19 cellular contexts compared by ENCODE assay signal in genomic region chr2:155583674-155584195, GRCh38.
DNase-seq lines count a peak whose midpoint lies in the region; ATAC-seq, FAIRE-seq and TF ChIP-seq lines count a peak whose summit lies in the region.
"Had no signal": no experiment of that assay in that cellular context is flagged by ENCODE, and none has a peak within 500 bp of the region (broad histone marks: within the 10 kb centered on the region; RNA-seq: fewer than 3 reads in every experiment).

No MANE protein-coding gene starts in this region.

- no peak for DNase-seq in HepG2 (ENCODE audit: low spot score)
- DNase-seq in right lobe of liver: no peak
- DNase-seq in central memory CD8-positive, alpha-beta T cell (ENCODE audit: low spot score in 2 of 2): no peak
- DNase-seq in AG08395 (ENCODE audit: low spot score): no peak
- DNase-seq in hippocampal formation (lab: John Stamatoyannopoulos, UW): no peak
- no peak for DNase-seq in osteoblast (ENCODE audit: insufficient read length, low spot score, missing footprints)
- DNase-seq: 8988T; ACHN; C1 segment of cervical spinal cord; CD4-positive, alpha-beta T cell; DMS153; DMS79 treated with DMSO at 0.1 percent for 48 hours; EL had no signal

- 0% methylated on average over 1 of the region's 2 CpGs for WGBS in HepG2 (ENCODE audit: low lambda C conversion rate)
- no CpG with 5 or more reads among the region's 2 CpGs for WGBS in right lobe of liver (ENCODE audit: insufficient coverage, low coverage, low lambda C conversion rate, missing lambda C conversion rate)

- H2AFZ ChIP-seq in HepG2 (ENCODE audit: low read length) (no peak overlapping the region), osteoblast (ENCODE audit: low read length) (no peak overlapping the region)

- FAIRE-seq in HepG2 (lab: Jason Lieb, UNC): no peak
- FAIRE-seq: G401.6, GM12892, H1 had no signal

- POLR2A ChIA-PET in HepG2 (lab: Yijun Ruan, JAX): no interaction called here

- CTCF ChIA-PET in HepG2 (lab: Yijun Ruan, JAX; ENCODE audit: low intra/inter-chr PET ratio, low total read pairs): no interaction called here

- H3K4me3 ChIP-seq in HepG2 (replicated peaks in 1 of 3; ENCODE audit: insufficient read depth in 1 of 3, low read depth in 2 of 3, low read length in 3 of 3) (no peak overlapping the region), right lobe of liver (no peak overlapping the region), osteoblast (ENCODE audit: insufficient read depth, low read length) (no peak overlapping the region)
- H3K4me3 ChIP-seq: HAP-1 had no signal

- no peak overlapping the region for H3K9ac ChIP-seq in HepG2 (ENCODE audit: insufficient read depth, low read depth, low read length)

- no peaks in the 10 kb centered on the region for H3K79me2 ChIP-seq in HepG2 (ENCODE audit: insufficient read depth, low read length)
- H3K79me2 ChIP-seq in osteoblast (ENCODE audit: insufficient read depth, low read length): no peaks in the 10 kb centered on the region

- TF ChIP-seq EP300 in HepG2 (IDR thresholded peaks at IDR 0.05; ENCODE audit: low read depth in 2 of 2, low read length in 2 of 2): no peak
- TF ChIP-seq EP300 in HepG2 (CRISPR knock-in tag; IDR thresholded peaks at IDR 0.05; ENCODE audit: borderline replicate concordance): no peak

- TF ChIP-seq CTCF in HepG2 (CRISPR knock-in tag; IDR thresholded peaks at IDR 0.05): no peak
- TF ChIP-seq CTCF in right lobe of liver (IDR thresholded peaks at IDR 0.05): no peak
- no peak for TF ChIP-seq CTCF in osteoblast (IDR thresholded peaks at IDR 0.05; ENCODE audit: extremely low read depth, low read depth, low read length)

- H3K27ac ChIP-seq in HepG2 (ENCODE audit: extremely low read length, insufficient read depth, low read length): no peak overlapping the region
- no peak overlapping the region for H3K27ac ChIP-seq in right lobe of liver
- no peak overlapping the region for H3K27ac ChIP-seq in osteoblast (ENCODE audit: low read depth, low read length)

- H3K27me3 Mint-ChIP-seq in central memory CD8-positive, alpha-beta T cell: no peaks in the 10 kb centered on the region
- H3K27me3 Mint-ChIP-seq in stimulated activated memory B cell treated with anti-CD40 and anti-IgM and Interleukin-4, amounts not matched to agents 10 μg/mL and 1 μg/mL and 100 μg/mL, for 72 hours: no peaks in the 10 kb centered on the region
- H3K27me3 Mint-ChIP-seq: B cell; CD4-positive, alpha-beta T cell had no signal

- H3K4me1 Mint-ChIP-seq in central memory CD8-positive, alpha-beta T cell: no peaks in the 10 kb centered on the region
- H3K4me1 Mint-ChIP-seq in stimulated activated memory B cell treated with anti-CD40 and anti-IgM and Interleukin-4, amounts not matched to agents 10 μg/mL and 1 μg/mL and 100 μg/mL, for 72 hours: no peaks in the 10 kb centered on the region
- H3K4me1 Mint-ChIP-seq: B cell had no signal

- BruUV-seq in HepG2 (replicated peaks; lab: Mats Ljungman, UMichigan): no TSS peak

- in situ Hi-C loops in HepG2 (cut with HindIII; ENCODE audit: extremely low pct_ligation_motif_present, low pct_unique_long_range_greater_than_20kb): no loop called here

- peaks cover 9% of the 10 kb centered on the region for H3K9me3 Mint-ChIP-seq in central memory CD8-positive, alpha-beta T cell
- H3K9me3 Mint-ChIP-seq in stimulated activated memory B cell treated with anti-CD40 and anti-IgM and Interleukin-4, amounts not matched to agents 10 μg/mL and 1 μg/mL and 100 μg/mL, for 72 hours: peaks cover 3% of the 10 kb centered on the region
- H3K9me3 Mint-ChIP-seq: CD4-positive, alpha-beta T cell had no signal

- H3K4me1 ChIP-seq in HepG2 (ENCODE audit: insufficient read depth, low read length): no peaks in the 10 kb centered on the region
- no peaks in the 10 kb centered on the region for H3K4me1 ChIP-seq in right lobe of liver
- no peaks in the 10 kb centered on the region for H3K4me1 ChIP-seq in osteoblast (ENCODE audit: insufficient read depth, low read length)

- intact Hi-C loops in HepG2 (cut with micrococcal nuclease; ENCODE audit: unreplicated experiment) (no loop called here), right lobe of liver (cut with DNase I) (no loop called here)

- TF ChIP-seq POLR2A in HepG2 (IDR thresholded peaks at IDR 0.05; ENCODE audit: insufficient read depth in 1 of 2, low read depth in 2 of 2, low read length in 2 of 2) (no peak), right lobe of liver (IDR thresholded peaks at IDR 0.05) (no peak)

- H3K27me3 ChIP-seq in HepG2 (ENCODE audit: control insufficient read depth in 1 of 2, insufficient read depth in 2 of 2, low read length in 2 of 2) (no peaks in the 10 kb centered on the region), right lobe of liver (no peaks in the 10 kb centered on the region), osteoblast (ENCODE audit: insufficient read depth, low read length) (no peaks in the 10 kb centered on the region)

- H3K27ac Mint-ChIP-seq in central memory CD8-positive, alpha-beta T cell (ENCODE audit: low read depth): no peak overlapping the region
- H3K27ac Mint-ChIP-seq in stimulated activated memory B cell treated with anti-CD40 and anti-IgM and Interleukin-4, amounts not matched to agents 10 μg/mL and 1 μg/mL and 100 μg/mL, for 72 hours: no peak overlapping the region
- H3K27ac Mint-ChIP-seq: B cell; CD4-positive, alpha-beta T cell had no signal

- H3K9me3 ChIP-seq in HepG2 (ENCODE audit: low read length): peaks cover 69% of the 10 kb centered on the region
- no peaks in the 10 kb centered on the region for H3K9me3 ChIP-seq in right lobe of liver
- peaks cover 2% of the 10 kb centered on the region for H3K9me3 ChIP-seq in osteoblast (ENCODE audit: low read depth, low read length)
- H3K9me3 ChIP-seq: HAP-1 had no signal

- no peak for TF ChIP-seq RAD21 in HepG2 (CRISPR knock-in tag; IDR thresholded peaks at IDR 0.05)

- ATAC-seq in HepG2 (peak; percentile 80), right lobe of liver (no peak)
- peak; percentile 10 for ATAC-seq in central memory CD8-positive, alpha-beta T cell (replicated peaks; ENCODE audit: extremely low read depth, poor library complexity, severe bottlenecking)
- peak; percentile 36 for ATAC-seq in stimulated activated memory B cell treated with anti-CD40 and anti-IgM and Interleukin-4, amounts not matched to agents 10 μg/mL and 1 μg/mL and 100 μg/mL, for 72 hours

- H3K4me3 Mint-ChIP-seq in central memory CD8-positive, alpha-beta T cell: no peak overlapping the region
- no peak overlapping the region for H3K4me3 Mint-ChIP-seq in stimulated activated memory B cell treated with anti-CD40 and anti-IgM and Interleukin-4, amounts not matched to agents 10 μg/mL and 1 μg/mL and 100 μg/mL, for 72 hours
- H3K4me3 Mint-ChIP-seq: B cell; CD4-positive, alpha-beta T cell had no signal

- H4K20me1 ChIP-seq in HepG2 (ENCODE audit: insufficient read depth, low read length) (no peaks in the 10 kb centered on the region), osteoblast (ENCODE audit: insufficient read depth, low read length) (no peaks in the 10 kb centered on the region)

- H3K4me2 ChIP-seq in HepG2 (ENCODE audit: low read depth, low read length): no peak overlapping the region
- H3K4me2 ChIP-seq in osteoblast (ENCODE audit: insufficient read depth, low read length): no peak overlapping the region

- H3K36me3 ChIP-seq in HepG2 (replicated peaks in 1 of 2; ENCODE audit: control insufficient read depth in 1 of 2, insufficient read depth in 2 of 2, low read length in 2 of 2) (no peaks in the 10 kb centered on the region), right lobe of liver (no peaks in the 10 kb centered on the region), osteoblast (ENCODE audit: insufficient read depth, low read length) (no peaks in the 10 kb centered on the region)
- H3K36me3 ChIP-seq: HAP-1 had no signal

- no peaks in the 10 kb centered on the region for H3K36me3 Mint-ChIP-seq in central memory CD8-positive, alpha-beta T cell (ENCODE audit: insufficient read depth)
- H3K36me3 Mint-ChIP-seq in stimulated activated memory B cell treated with anti-CD40 and anti-IgM and Interleukin-4, amounts not matched to agents 10 μg/mL and 1 μg/mL and 100 μg/mL, for 72 hours: no peaks in the 10 kb centered on the region

TF ChIP-seq in HepG2, 621 proteins besides CTCF, POLR2A, EP300 and RAD21 (continues in another document):
- TF ChIP-seq ZNF552 (CRISPR knock-in tag; IDR thresholded peaks at IDR 0.05; ENCODE audit: borderline replicate concordance): no peak
- no peak for TF ChIP-seq XBP1 (CRISPR knock-in tag; IDR thresholded peaks at IDR 0.05)
- no peak for TF ChIP-seq NFE2L1 (CRISPR knock-in tag; IDR thresholded peaks at IDR 0.05; ENCODE audit: borderline replicate concordance)
- no peak for TF ChIP-seq IKZF4 (CRISPR knock-in tag; IDR thresholded peaks at IDR 0.05; ENCODE audit: borderline replicate concordance, low read depth, not compliant biosample characterization)
- no peak for TF ChIP-seq JUNB (CRISPR knock-in tag; IDR thresholded peaks at IDR 0.05; ENCODE audit: borderline replicate concordance)
- TF ChIP-seq TEAD2 (CRISPR knock-in tag; IDR thresholded peaks at IDR 0.05): no peak
- no peak for TF ChIP-seq ZBTB42 (CRISPR knock-in tag; IDR thresholded peaks at IDR 0.05)
- no peak for TF ChIP-seq PRDM10 (CRISPR knock-in tag; IDR thresholded peaks at IDR 0.05; ENCODE audit: low read depth)
- TF ChIP-seq ZNF780A (CRISPR knock-in tag; IDR thresholded peaks at IDR 0.05): no peak
- TF ChIP-seq NFRKB (IDR thresholded peaks at IDR 0.05): no peak

Comparison
In these comparisons a context has a peak if more than half of its experiments do, and no peak if none do; other contexts are left out.
1. ATAC-seq: peak in HepG2 (single experiment), central memory CD8-positive, alpha-beta T cell (single experiment) and stimulated activated memory B cell treated with anti-CD40 and anti-IgM and Interleukin-4, amounts not matched to agents 10 μg/mL and 1 μg/mL and 100 μg/mL, for 72 hours (single experiment); none in right lobe of liver (0 of 4).